11 cellular contexts compared by ENCODE assay signal in the genomic region with DNA sequence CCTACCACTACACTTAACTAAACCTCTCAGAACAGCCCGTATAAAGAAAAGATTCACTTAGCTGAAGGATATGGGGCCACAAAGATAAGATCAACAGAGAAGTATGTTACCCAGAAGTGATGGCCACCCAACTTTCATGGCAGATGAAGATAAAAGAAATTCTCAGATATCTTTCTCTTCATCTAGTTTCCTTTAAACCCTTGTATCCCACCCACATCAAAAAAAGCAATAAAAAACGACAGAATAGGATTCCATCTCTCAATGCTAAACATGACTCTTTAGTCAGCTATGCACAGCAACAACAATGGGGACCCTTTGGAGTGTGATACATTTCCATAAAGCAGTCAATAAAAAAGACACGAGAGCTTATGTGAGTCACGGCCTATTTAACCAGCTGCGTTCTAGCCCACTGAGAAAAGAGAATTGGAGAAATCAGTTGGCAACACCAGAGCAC.
DNase-seq lines count a peak whose midpoint lies in the region; ATAC-seq and TF ChIP-seq lines count a peak whose summit lies in the region.
"Had no signal": no experiment of that assay in that cellular context is flagged by ENCODE, and none has a peak within 500 bp of the region (broad histone marks: within the 10 kb centered on the region; RNA-seq: fewer than 3 reads in every experiment).

No MANE protein-coding gene starts in this region.

- peaks cover 42 to 52% of the 10 kb centered on the region in 2 donors for H3K4me1 Mint-ChIP-seq in natural killer cell
- peaks cover 17 to 20% of the 10 kb centered on the region in 2 donors for H3K4me1 Mint-ChIP-seq in natural killer cell treated with Interleukin-12 subunit alpha and Interleukin-12 subunit beta and Interleukin-15 and Interleukin-18, amount 100 ng/mL, for 72 hours (ENCODE audit: low read depth in 2 of 2)

- no peaks in the 10 kb centered on the region for H3K9me3 ChIP-seq in effector memory CD4-positive, alpha-beta T cell (ENCODE audit: control insufficient read depth, low read length)
- H3K9me3 ChIP-seq: SK-N-SH, tibial artery had no signal

- ATAC-seq in natural killer cell (no peak), Right ventricle myocardium superior (ENCODE audit: poor library complexity) (no peak)
- no peak for ATAC-seq in natural killer cell treated with Interleukin-12 subunit alpha and Interleukin-12 subunit beta and Interleukin-15 and Interleukin-18, amount 100 ng/mL, for 72 hours

- H3K4me3 Mint-ChIP-seq in natural killer cell = no peak overlapping the region
- H3K4me3 Mint-ChIP-seq in natural killer cell treated with Interleukin-12 subunit alpha and Interleukin-12 subunit beta and Interleukin-15 and Interleukin-18, amount 100 ng/mL, for 72 hours = no peak overlapping the region

- in situ Hi-C loops in brain microvascular endothelial cell (cut with HindIII; ENCODE audit: low pct_ligation_motif_present, low sequenced_read_pairs) = no loop called here

- H3K36me3 Mint-ChIP-seq in natural killer cell = no peaks in the 10 kb centered on the region
- no peaks in the 10 kb centered on the region for H3K36me3 Mint-ChIP-seq in natural killer cell treated with Interleukin-12 subunit alpha and Interleukin-12 subunit beta and Interleukin-15 and Interleukin-18, amount 100 ng/mL, for 72 hours

- intact Hi-C loops in natural killer cell (cut with micrococcal nuclease) (no loop called here), Right ventricle myocardium superior (cut with DNase I) (no loop called here)

- no peaks in the 10 kb centered on the region for H3K36me3 ChIP-seq in brain microvascular endothelial cell (replicated peaks)
- peaks cover 3% of the 10 kb centered on the region for H3K36me3 ChIP-seq in effector memory CD4-positive, alpha-beta T cell (ENCODE audit: control insufficient read depth, insufficient read depth, low read length)
- H3K36me3 ChIP-seq: tibial artery had no signal

- no peak overlapping the region for H3K4me3 ChIP-seq in brain microvascular endothelial cell (ENCODE audit: low read depth, low read length)
- H3K4me3 ChIP-seq in effector memory CD4-positive, alpha-beta T cell (ENCODE audit: insufficient read depth, low read depth, low read length, poor library complexity, severe bottlenecking) = no peak overlapping the region
- H3K4me3 ChIP-seq: tibial artery had no signal

- no peak for DNase-seq in natural killer cell
- DNase-seq in natural killer cell treated with Interleukin-12 subunit alpha and Interleukin-12 subunit beta and Interleukin-15 and Interleukin-18, amount 100 ng/mL, for 72 hours (ENCODE audit: low spot score) = no peak
- peak; percentile 95 for DNase-seq in NCI-H345 (lab: John Stamatoyannopoulos, UW)
- peak; percentile 80 for DNase-seq in brain microvascular endothelial cell
- no peak for DNase-seq in HPDE6-E6E7 (ENCODE audit: extremely low spot score)
- DNase-seq in Right ventricle myocardium superior = no peak
- no peak for DNase-seq in NCI-H1694 treated with DMSO at 0.1 percent for 48 hours (lab: John Stamatoyannopoulos, UW)
- DNase-seq in effector memory CD4-positive, alpha-beta T cell = no peak
- DNase-seq: SK-N-SH; stimulated activated CD4-positive, alpha-beta T cell treated with anti-CD3 and anti-CD28 coated beads, Interleukin-12 subunit alpha, Interleukin-12 subunit beta, amount 100 ng/mL, for 4 hours; tibial artery had no signal

- no peak overlapping the region for H3K27ac ChIP-seq in brain microvascular endothelial cell
- H3K27ac ChIP-seq in effector memory CD4-positive, alpha-beta T cell (ENCODE audit: insufficient read depth, low read length, poor library complexity, severe bottlenecking) = no peak overlapping the region
- H3K27ac ChIP-seq: tibial artery had no signal

- TF ChIP-seq CTCF in natural killer cell (IDR thresholded peaks at IDR 0.05) (no peak), brain microvascular endothelial cell (IDR thresholded peaks at IDR 0.05; ENCODE audit: low read depth, low read length, missing control alignments) (no peak)

- peak overlapping the region; percentile 30 to 51 for H3K27ac Mint-ChIP-seq in natural killer cell
- H3K27ac Mint-ChIP-seq in natural killer cell treated with Interleukin-12 subunit alpha and Interleukin-12 subunit beta and Interleukin-15 and Interleukin-18, amount 100 ng/mL, for 72 hours = no peak overlapping the region

- peaks cover 15% of the 10 kb centered on the region for H3K4me1 ChIP-seq in effector memory CD4-positive, alpha-beta T cell (ENCODE audit: control insufficient read depth, insufficient read depth, low read length, poor library complexity, severe bottlenecking)
- H3K4me1 ChIP-seq: tibial artery had no signal

- H3K27me3 Mint-ChIP-seq in natural killer cell (ENCODE audit: low read depth in 2 of 2) = no peaks in the 10 kb centered on the region
- H3K27me3 Mint-ChIP-seq in natural killer cell treated with Interleukin-12 subunit alpha and Interleukin-12 subunit beta and Interleukin-15 and Interleukin-18, amount 100 ng/mL, for 72 hours = no peaks in the 10 kb centered on the region

- H3K27me3 ChIP-seq in brain microvascular endothelial cell (replicated peaks) = no peaks in the 10 kb centered on the region
- no peaks in the 10 kb centered on the region for H3K27me3 ChIP-seq in effector memory CD4-positive, alpha-beta T cell (replicated peaks; ENCODE audit: control insufficient read depth, insufficient read depth, low read length, poor library complexity, severe bottlenecking)

- no peaks in the 10 kb centered on the region for H3K9me3 Mint-ChIP-seq in natural killer cell
- H3K9me3 Mint-ChIP-seq in natural killer cell treated with Interleukin-12 subunit alpha and Interleukin-12 subunit beta and Interleukin-15 and Interleukin-18, amount 100 ng/mL, for 72 hours = no peaks in the 10 kb centered on the region

Comparison
In these comparisons a context has a peak if more than half of its experiments do, and no peak if none do; other contexts are left out.
1. H3K27ac Mint-ChIP-seq: peak in natural killer cell (2 of 2); none in natural killer cell treated with Interleukin-12 subunit alpha and Interleukin-12 subunit beta and Interleukin-15 and Interleukin-18, amount 100 ng/mL, for 72 hours (0 of 2).
2. DNase-seq: peak in NCI-H345 (single experiment) and brain microvascular endothelial cell (single experiment); none in natural killer cell (single experiment), natural killer cell treated with Interleukin-12 subunit alpha and Interleukin-12 subunit beta and Interleukin-15 and Interleukin-18, amount 100 ng/mL, for 72 hours (single experiment), HPDE6-E6E7 (single experiment), Right ventricle myocardium superior (single experiment), NCI-H1694 treated with DMSO at 0.1 percent for 48 hours (single experiment) and effector memory CD4-positive, alpha-beta T cell (0 of 3).